8 cellular contexts compared by ENCODE assay signal in the genomic region with DNA sequence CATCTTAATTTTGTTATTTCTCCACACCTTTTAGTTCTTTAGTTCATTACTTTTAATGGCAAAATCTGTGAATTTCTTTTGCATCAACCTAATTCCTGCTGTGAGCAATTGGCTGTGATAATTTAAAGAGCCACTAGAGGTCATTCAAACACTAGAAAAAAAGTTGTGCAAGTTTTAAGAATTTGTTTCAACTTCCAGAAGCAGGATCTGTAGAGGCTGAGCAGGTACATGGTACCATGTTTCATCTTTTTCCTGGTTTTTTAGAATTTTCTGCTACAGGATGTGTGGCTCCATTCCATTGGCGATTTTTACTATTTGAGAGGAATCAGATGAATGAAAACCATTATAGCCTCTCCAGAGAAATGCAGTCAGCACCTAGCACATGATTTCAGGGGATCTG. TPM values are rescaled to one million over a fixed set of nuclear protein-coding genes. Genes with fewer than 3 reads are reported as not detected.
A peak's percentile ranks its signal among the peaks of the same experiment; 100 is the strongest.
DNase-seq lines count a peak whose midpoint lies in the region; TF ChIP-seq lines count a peak whose summit lies in the region.
"Not testable (repeated sequence)": the region's sequence is repeated elsewhere in the genome, so short reads cannot be mapped to it uniquely, and the experiment has no call there.

No MANE protein-coding gene starts in this region.

- H3K4me1 ChIP-seq in BE2C; smooth muscle cell (ENCODE audit: low read depth): not testable (repeated sequence)

- H3K36me3 ChIP-seq in BE2C = peaks cover 17% of the 10 kb centered on the region
- H3K36me3 ChIP-seq in smooth muscle cell (ENCODE audit: low read depth) = not testable (repeated sequence)

- H3K27me3 ChIP-seq in BE2C; smooth muscle cell (ENCODE audit: low read depth): not testable (repeated sequence)

- H3K79me2 ChIP-seq in smooth muscle cell (ENCODE audit: low read depth) = not testable (repeated sequence)

- not testable (repeated sequence) for H3K9ac ChIP-seq in smooth muscle cell (ENCODE audit: low read depth)

- not testable (repeated sequence) for H3K9me3 ChIP-seq in BE2C; smooth muscle cell (replicated peaks; ENCODE audit: low read depth)

- TF ChIP-seq CTCF in BE2C (IDR thresholded peaks at IDR 0.05; ENCODE audit: low read depth, low read length) = peak; percentile 36
- TF ChIP-seq CTCF in GM12865 (IDR thresholded peaks at IDR 0.05; ENCODE audit: insufficient read depth, low read depth, low read length, missing control alignments) = peak; percentile 22
- TF ChIP-seq CTCF in NB4 (IDR thresholded peaks at IDR 0.05; ENCODE audit: low read depth, low read length) = not testable (repeated sequence)
- TF ChIP-seq CTCF in foreskin fibroblast (IDR thresholded peaks at IDR 0.05; ENCODE audit: low read depth, low read length) = peak; percentile 20
- TF ChIP-seq CTCF in smooth muscle cell (IDR thresholded peaks at IDR 0.05; ENCODE audit: borderline replicate concordance, insufficient read depth, poor library complexity, severe bottlenecking) = peak; percentile 57

- H3K4me3 ChIP-seq in BE2C (ENCODE audit: low read depth, low read length); GM12865 (ENCODE audit: low read depth, low read length); NB4 (ENCODE audit: low read depth, low read length); foreskin fibroblast (ENCODE audit: low read depth in 1 of 2, low read length in 2 of 2); smooth muscle cell: not testable (repeated sequence)

- 67% methylated on average over 1 of the region's 1 CpG for WGBS in smooth muscle cell (ENCODE audit: low lambda C conversion rate)

- DNase-seq in BE2C; smooth muscle cell (lab: John Stamatoyannopoulos, UW; ENCODE audit: unreplicated experiment): not testable (repeated sequence)
- DNase-seq in GM12865 (ENCODE audit: low read depth) = peak; percentile 15
- peak; percentile 27 for DNase-seq in NB4 (ENCODE audit: low read depth)
- DNase-seq in SKM-1 treated with dmso at 0.1 percent for 144 hours (lab: John Stamatoyannopoulos, UW; ENCODE audit: unreplicated experiment) = peak; percentile 6
- peak; percentile 15 for DNase-seq in cerebellar cortex (ENCODE audit: low spot score)
- peak in 1 of 2 donors; percentile 44 for DNase-seq in foreskin fibroblast
- DNase-seq in lung microvascular endothelial cell (ENCODE audit: low read depth in 2 of 2) = peak; percentile 12 to 43

- H2AFZ ChIP-seq in smooth muscle cell (ENCODE audit: low read depth) = not testable (repeated sequence)

- H3K27ac ChIP-seq in smooth muscle cell (ENCODE audit: low read depth) = not testable (repeated sequence)

- H4K20me1 ChIP-seq in smooth muscle cell (ENCODE audit: low read depth) = not testable (repeated sequence)

- not testable (repeated sequence) for TF ChIP-seq POLR2A in NB4 (IDR thresholded peaks at IDR 0.05; ENCODE audit: extremely low read depth, insufficient read length)

- H3K4me2 ChIP-seq in smooth muscle cell = not testable (repeated sequence)

- H3F3A ChIP-seq in smooth muscle cell (ENCODE audit: low read depth) = not testable (repeated sequence)

RNA-seq across cellular contexts. Expression of gene GOLGA8H, which starts 57.3 kb away (rescaled TPM):
- polyA plus RNA-seq in BE2C (2012; ENCODE audit: insufficient read depth, insufficient read length, low read depth) = not detected
- total RNA-seq in lung microvascular endothelial cell (0.20 and 0.87 TPM in 2 replicates), smooth muscle cell (0.27 TPM in 1 of 2 replicates, not detected in the other)
- not detected in 2 replicates for polyA plus RNA-seq in smooth muscle cell
